ENCODE assay signal across 24 cellular contexts in the genomic region with DNA sequence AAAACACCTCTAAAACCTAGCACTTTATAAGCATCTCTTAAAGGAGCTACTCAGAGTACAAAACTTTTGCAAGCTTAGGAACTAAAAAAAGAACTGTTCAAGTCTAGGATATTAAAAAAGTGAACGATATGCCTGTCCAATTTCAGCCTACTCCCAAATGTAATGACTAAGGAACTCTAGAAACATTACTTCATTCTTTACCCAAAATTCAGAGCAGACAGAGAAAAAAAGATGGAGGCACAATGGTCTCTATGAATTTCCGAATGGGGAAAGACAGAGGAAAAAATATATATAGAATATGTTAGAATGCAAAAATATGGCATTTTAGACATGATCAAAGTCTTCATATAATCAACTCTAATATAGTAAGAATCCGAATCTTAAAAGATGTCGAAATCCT.
"Had no signal": no experiment of that assay in that cellular context is flagged by ENCODE, and none has a peak within 500 bp of the region (broad histone marks: within the 10 kb centered on the region; RNA-seq: fewer than 3 reads in every experiment).

No MANE protein-coding gene starts in this region.

- H3K27me3 Mint-ChIP-seq: activated CD4-positive, alpha-beta memory T cell treated with anti-CD3 and anti-CD28 coated beads for 36 hours; activated CD4-positive, alpha-beta T cell treated with anti-CD3 and anti-CD28 coated beads, Interleukin-2, amount 10 ng/mL, durations not matched to agents 7 days and 5 days; activated naive CD8-positive, alpha-beta T cell; IgD-negative memory B cell had no signal

- H3K27ac Mint-ChIP-seq: activated CD4-positive, alpha-beta memory T cell treated with anti-CD3 and anti-CD28 coated beads for 36 hours; activated CD4-positive, alpha-beta T cell treated with anti-CD3 and anti-CD28 coated beads, Interleukin-2, amount 10 ng/mL, durations not matched to agents 7 days and 5 days; activated naive CD4-positive, alpha-beta T cell treated with anti-CD3 and anti-CD28 coated beads for 36 hours; activated naive CD8-positive, alpha-beta T cell; activated T-helper 1 cell treated with anti-CD3 and anti-CD28 coated beads, Interleukin-12 subunit alpha, Interleukin-12 subunit beta, Interleukin-2, Interleukin-4 antibody, amounts not matched to agents 30 ng/mL and 10 ng/mL and 1 ng/mL, durations not matched to agents 14 hours and 24 hours and 36 hours had no signal

- H3K9me3 ChIP-seq: MG63 had no signal

- H3K27me3 ChIP-seq: MG63 had no signal

- FAIRE-seq: RCC 7860 had no signal

- H3K9me3 Mint-ChIP-seq: activated CD4-positive, alpha-beta memory T cell treated with anti-CD3 and anti-CD28 coated beads for 36 hours; activated CD4-positive, alpha-beta T cell treated with anti-CD3 and anti-CD28 coated beads, Interleukin-2, amount 10 ng/mL, durations not matched to agents 7 days and 5 days; activated naive CD4-positive, alpha-beta T cell treated with anti-CD3 and anti-CD28 coated beads for 36 hours; activated T-helper 1 cell treated with anti-CD3 and anti-CD28 coated beads, Interleukin-12 subunit alpha, Interleukin-12 subunit beta, Interleukin-2, Interleukin-4 antibody, amounts not matched to agents 30 ng/mL and 10 ng/mL and 1 ng/mL, durations not matched to agents 14 hours and 24 hours and 36 hours; IgD-negative memory B cell had no signal

- ATAC-seq: PC-3 had no signal

- H3K4me3 Mint-ChIP-seq: activated CD4-positive, alpha-beta memory T cell treated with anti-CD3 and anti-CD28 coated beads for 36 hours; activated CD4-positive, alpha-beta T cell treated with anti-CD3 and anti-CD28 coated beads, Interleukin-2, amount 10 ng/mL, durations not matched to agents 7 days and 5 days; activated naive CD4-positive, alpha-beta T cell treated with anti-CD3 and anti-CD28 coated beads for 36 hours; activated naive CD8-positive, alpha-beta T cell; activated T-helper 1 cell treated with anti-CD3 and anti-CD28 coated beads, Interleukin-12 subunit alpha, Interleukin-12 subunit beta, Interleukin-2, Interleukin-4 antibody, amounts not matched to agents 30 ng/mL and 10 ng/mL and 1 ng/mL, durations not matched to agents 14 hours and 24 hours and 36 hours; IgD-negative memory B cell had no signal

- H3K4me3 ChIP-seq: MG63 had no signal

- H3K4me1 Mint-ChIP-seq: activated CD4-positive, alpha-beta T cell treated with anti-CD3 and anti-CD28 coated beads, Interleukin-2, amount 10 ng/mL, durations not matched to agents 7 days and 5 days had no signal

- DNase-seq: activated CD4-positive, alpha-beta memory T cell treated with anti-CD3 and anti-CD28 coated beads for 36 hours; activated CD4-positive, alpha-beta T cell treated with anti-CD3 and anti-CD28 coated beads, Interleukin-2, amount 10 ng/mL, durations not matched to agents 7 days and 5 days; activated CD4-positive, CD25-positive, alpha-beta regulatory T cell; activated CD8-positive, alpha-beta memory T cell treated with anti-CD3 and anti-CD28 coated beads for 24 hours; activated effector memory CD4-positive, alpha-beta T cell treated with anti-CD3 and anti-CD28 coated beads, Interleukin-2, amount 50 U/mL, for 16 hours; activated naive CD4-positive, alpha-beta T cell treated with anti-CD3 and anti-CD28 coated beads for 36 hours; amygdala; caudate nucleus; MG63; MV-4-11; NCI-H1105; NCI-H1436 treated with DMSO at 0.1 percent for 48 hours; NCI-H187; NCI-H2081; NCI-H510A treated with DMSO at 0.1 percent for 48 hours; NCI-H69; PC-3; SIG-M5; T-helper 2 cell; T1000 had no signal
